Comparison of ENCODE assay signal across 19 cellular contexts in the genomic region with DNA sequence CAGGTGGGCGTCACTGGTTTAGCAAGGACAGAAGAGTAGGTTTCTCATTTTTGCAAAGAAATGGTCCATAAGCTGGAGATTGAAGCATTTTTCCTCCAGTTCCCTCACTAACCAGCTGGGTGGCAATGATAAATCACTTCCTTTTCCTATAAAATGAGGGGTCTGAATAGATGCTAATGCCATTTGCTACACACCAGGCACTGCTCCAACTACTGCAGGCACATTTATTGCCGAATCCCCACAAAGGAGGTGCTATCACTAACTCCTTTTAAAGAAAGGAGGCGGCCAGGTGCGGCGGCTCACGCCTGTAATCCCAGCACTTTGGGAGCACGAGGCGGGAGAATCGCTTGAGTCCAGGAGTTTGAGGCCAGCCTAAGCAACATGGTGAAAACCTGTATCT. TPM values are rescaled to one million over a fixed set of nuclear protein-coding genes. Genes with fewer than 3 reads are reported as not detected.
DNase-seq lines count a peak whose midpoint lies in the region; ATAC-seq and TF ChIP-seq lines count a peak whose summit lies in the region.
"Had no signal": no experiment of that assay in that cellular context is flagged by ENCODE, and none has a peak within 500 bp of the region (broad histone marks: within the 10 kb centered on the region; RNA-seq: fewer than 3 reads in every experiment).

No MANE protein-coding gene starts in this region.

- no peaks in the 10 kb centered on the region for H3K9me3 Mint-ChIP-seq in activated naive CD4-positive, alpha-beta T cell treated with anti-CD3 and anti-CD28 coated beads for 36 hours
- peaks cover 17% of the 10 kb centered on the region for H3K9me3 Mint-ChIP-seq in WTC11
- H3K9me3 Mint-ChIP-seq in endothelial cell (ENCODE audit: unreplicated experiment) = peaks cover 4% of the 10 kb centered on the region
- H3K9me3 Mint-ChIP-seq in MCF 10A (ENCODE audit: unreplicated experiment) = peaks cover 10% of the 10 kb centered on the region
- H3K9me3 Mint-ChIP-seq: effector memory CD8-positive, alpha-beta T cell had no signal

- peak overlapping the region; percentile 98 for H3K27ac ChIP-seq in temporal lobe (ENCODE audit: low read depth, low read length)
- H3K27ac ChIP-seq: Peyer's patch, stomach had no signal

- no peak for DNase-seq in activated naive CD4-positive, alpha-beta T cell treated with anti-CD3 and anti-CD28 coated beads for 36 hours
- DNase-seq in activated naive CD4-positive, alpha-beta T cell treated with anti-CD3 and anti-CD28 coated beads, Interleukin-2, amount 50 U/mL, for 16 hours = no peak
- DNase-seq in WTC11 (ENCODE audit: low spot score) (no peak), endothelial cell (ENCODE audit: low spot score) (no peak), MCF 10A (ENCODE audit: unreplicated experiment) (no peak), DMS 273 (lab: John Stamatoyannopoulos, UW; ENCODE audit: unreplicated experiment) (no peak)
- DNase-seq: activated gamma-delta T cell; effector memory CD8-positive, alpha-beta T cell; foreskin fibroblast; NCI-H1436; NCI-H524; Peyer's patch; stomach; SW 1271 had no signal

- intact Hi-C loops in activated naive CD4-positive, alpha-beta T cell treated with anti-CD3 and anti-CD28 coated beads for 36 hours (cut with micrococcal nuclease) = no loop called here
- intact Hi-C loops in MCF 10A (cut with micrococcal nuclease) = no loop called here

- no peaks in the 10 kb centered on the region for H3K27me3 Mint-ChIP-seq in activated naive CD4-positive, alpha-beta T cell treated with anti-CD3 and anti-CD28 coated beads for 36 hours (ENCODE audit: low read depth)
- H3K27me3 Mint-ChIP-seq in WTC11 (ENCODE audit: low read depth) (no peaks in the 10 kb centered on the region; the same call in 1 of the 2 replicates), endothelial cell (ENCODE audit: unreplicated experiment) (peaks cover 5% of the 10 kb centered on the region), MCF 10A (ENCODE audit: insufficient read depth, unreplicated experiment) (no peaks in the 10 kb centered on the region)

- no TSS peak for BruUV-seq in MCF 10A (replicated peaks; lab: Mats Ljungman, UMichigan)

- no peaks in the 10 kb centered on the region for H3K36me3 Mint-ChIP-seq in activated naive CD4-positive, alpha-beta T cell treated with anti-CD3 and anti-CD28 coated beads for 36 hours (ENCODE audit: low read depth)
- H3K36me3 Mint-ChIP-seq in WTC11 = peaks cover 6% of the 10 kb centered on the region
- no peaks in the 10 kb centered on the region for H3K36me3 Mint-ChIP-seq in endothelial cell (ENCODE audit: low read depth, unreplicated experiment)
- no peaks in the 10 kb centered on the region for H3K36me3 Mint-ChIP-seq in MCF 10A (ENCODE audit: insufficient read depth, unreplicated experiment)

- H3K4me1 Mint-ChIP-seq in activated naive CD4-positive, alpha-beta T cell treated with anti-CD3 and anti-CD28 coated beads for 36 hours (ENCODE audit: low read depth) = peaks cover 87% of the 10 kb centered on the region
- H3K4me1 Mint-ChIP-seq in WTC11 = peaks cover 48% of the 10 kb centered on the region
- H3K4me1 Mint-ChIP-seq in endothelial cell (ENCODE audit: unreplicated experiment) = peaks cover 58% of the 10 kb centered on the region
- H3K4me1 Mint-ChIP-seq in MCF 10A (ENCODE audit: insufficient read depth, unreplicated experiment) = peaks cover 11% of the 10 kb centered on the region

- POLR2A ChIA-PET in WTC11 (lab: Charles Lee) = no interaction called here
- POLR2A ChIA-PET in MCF 10A (lab: Yijun Ruan, JAX) = interaction anchor here (0.6 to 1.0 kb wide), 2 partner anchors 157 to 184 kb away, joined by 3 to 4 read pairs; no protein-coding TSS in a partner anchor

- TF ChIP-seq CTCF in WTC11 (IDR thresholded peaks at IDR 0.05) (no peak), endothelial cell (IDR thresholded peaks at IDR 0.05; ENCODE audit: unreplicated experiment) (no peak), MCF 10A (IDR thresholded peaks at IDR 0.05; ENCODE audit: unreplicated experiment) (no peak)

- CTCF ChIA-PET in activated naive CD4-positive, alpha-beta T cell treated with anti-CD3 and anti-CD28 coated beads for 36 hours (lab: Charles Lee) = interaction anchor here (0.7 to 3.0 kb wide), 5 partner anchors 10 to 61 kb away, joined by 3 to 16 read pairs (median 5); no protein-coding TSS in a partner anchor
- CTCF ChIA-PET in WTC11 (lab: Charles Lee) = interaction anchor here (0.8 to 3.5 kb wide), 14 partner anchors 9 to 158 kb away, joined by 3 to 51 read pairs (median 5); no protein-coding TSS in a partner anchor
- CTCF ChIA-PET in MCF 10A (lab: Yijun Ruan, JAX) = interaction anchor here (1.2 to 1.7 kb wide), 2 partner anchors 10 to 44 kb away, joined by 3 read pairs; no protein-coding TSS in a partner anchor

- H3K4me3 Mint-ChIP-seq in activated naive CD4-positive, alpha-beta T cell treated with anti-CD3 and anti-CD28 coated beads for 36 hours = no peak overlapping the region
- H3K4me3 Mint-ChIP-seq in WTC11 (no peak overlapping the region), endothelial cell (ENCODE audit: unreplicated experiment) (no peak overlapping the region), MCF 10A (ENCODE audit: unreplicated experiment) (no peak overlapping the region)
- H3K4me3 Mint-ChIP-seq: effector memory CD8-positive, alpha-beta T cell had no signal

- ATAC-seq in WTC11 (no peak), GM18517 (IDR thresholded peaks at IDR 0.05; ENCODE audit: unreplicated experiment) (no peak)
- ATAC-seq: effector memory CD8-positive, alpha-beta T cell had no signal

- H3K27ac Mint-ChIP-seq in activated naive CD4-positive, alpha-beta T cell treated with anti-CD3 and anti-CD28 coated beads for 36 hours = peak overlapping the region; percentile 16
- H3K27ac Mint-ChIP-seq in WTC11 (peak overlapping the region; percentile 79; the same call in 1 of the 2 replicates), endothelial cell (ENCODE audit: unreplicated experiment) (peak overlapping the region; percentile 67), MCF 10A (ENCODE audit: low read depth, unreplicated experiment) (no peak overlapping the region)

TF ChIP-seq in WTC11, 78 proteins besides CTCF, POLR2A, EP300 and RAD21:
- TF ChIP-seq ELF4 (CRISPR knock-in tag; IDR thresholded peaks at IDR 0.05; ENCODE audit: low read depth) = no peak
TF ChIP-seq in WTC11: peak in this region for 0.

RNA-seq across cellular contexts. Expression of gene CA6, which starts 1.7 kb away (rescaled TPM):
- under 1 TPM; 0.22 to 0.62 TPM for total RNA-seq in activated naive CD4-positive, alpha-beta T cell treated with anti-CD3 and anti-CD28 coated beads for 36 hours
- total RNA-seq in WTC11 (2021) = 0.11 TPM in 1 of 3 replicates, not detected in the others
- total RNA-seq in endothelial cell (ENCODE audit: unreplicated experiment) = 2.5 TPM
- not detected for total RNA-seq in temporal lobe
- not detected in 2 replicates for total RNA-seq in MCF 10A (2022)
- total RNA-seq: cardiac muscle cell, K562, omental fat pad, Peyer's patch, stomach had no signal
